ENCODE assay signal across 8 cellular contexts in genomic region chr6:17885079-17885478, GRCh38.
A peak's percentile ranks its signal among the peaks of the same experiment; 100 is the strongest.
DNase-seq lines count a peak whose midpoint lies in the region; ATAC-seq, FAIRE-seq and TF ChIP-seq lines count a peak whose summit lies in the region.

No MANE protein-coding gene starts in this region.

- no peaks in the 10 kb centered on the region for H3K27me3 ChIP-seq in BLaER1 treated with 17β-estradiol and CSF1 and Interleukin-3, amounts not matched to agents 10 nM and 100 nM
- H3K27me3 ChIP-seq in bronchial epithelial cell (ENCODE audit: control insufficient read depth, insufficient read depth, low read length) (no peaks in the 10 kb centered on the region), PC-9 (ENCODE audit: insufficient read depth, low read depth) (no peaks in the 10 kb centered on the region)

- H3K79me2 ChIP-seq in PC-9 (ENCODE audit: low read depth), result no peaks in the 10 kb centered on the region

- H3K36me3 ChIP-seq in BLaER1 treated with 17β-estradiol and CSF1 and Interleukin-3, amounts not matched to agents 10 nM and 100 nM, result peaks cover 0 to 29% (median 0%) of the 10 kb centered on the region in 11 experiments; a peak in 1 of 22 replicates
- H3K36me3 ChIP-seq in bronchial epithelial cell (ENCODE audit: control insufficient read depth, insufficient read depth, low read length) (peaks cover 1% of the 10 kb centered on the region), PC-9 (ENCODE audit: low read depth) (no peaks in the 10 kb centered on the region)

- POLR2A ChIA-PET in PC-9 (lab: Charles Lee; ENCODE audit: unreplicated experiment), result no interaction called here

- no peaks in the 10 kb centered on the region for H3K9me3 ChIP-seq in BLaER1 treated with 17β-estradiol and CSF1 and Interleukin-3, amounts not matched to agents 10 nM and 100 nM (replicated peaks in 1 of 11)
- no peaks in the 10 kb centered on the region for H3K9me3 ChIP-seq in PC-9 (ENCODE audit: insufficient read depth, low read depth)

- no peak for FAIRE-seq in bronchial epithelial cell (lab: Jason Lieb, UNC)

- H3K27ac ChIP-seq in BLaER1 treated with 17β-estradiol and CSF1 and Interleukin-3, amounts not matched to agents 10 nM and 100 nM, result peak overlapping the region; percentile 1 to 83 (median 72); a peak in 20 of 22 replicates
- no peak overlapping the region for H3K27ac ChIP-seq in PC-9

- ATAC-seq in GM19438 (IDR thresholded peaks at IDR 0.05; ENCODE audit: low read depth, unreplicated experiment), result peak; percentile 50
- peak; percentile 75 for ATAC-seq in HG03354 (IDR thresholded peaks at IDR 0.05; ENCODE audit: poor library complexity, severe bottlenecking, unreplicated experiment)

- CTCF ChIA-PET in PC-9 (lab: Charles Lee), result no interaction called here

- H3K4me1 ChIP-seq in BLaER1 treated with 17β-estradiol and CSF1 and Interleukin-3, amounts not matched to agents 10 nM and 100 nM, result peaks cover 57 to 75% (median 64%) of the 10 kb centered on the region in 10 experiments
- no peaks in the 10 kb centered on the region for H3K4me1 ChIP-seq in PC-9 (replicated peaks; ENCODE audit: insufficient read depth)

- peaks cover 0 to 24% (median 0%) of the 10 kb centered on the region in 11 experiments; a peak in 4 of 22 replicates for H4K20me1 ChIP-seq in BLaER1 treated with 17β-estradiol and CSF1 and Interleukin-3, amounts not matched to agents 10 nM and 100 nM
- H4K20me1 ChIP-seq in PC-9 (ENCODE audit: insufficient read depth), result no peaks in the 10 kb centered on the region

- H3K9me2 ChIP-seq in PC-9 (ENCODE audit: insufficient read depth), result no peaks in the 10 kb centered on the region

- TF ChIP-seq CTCF in bronchial epithelial cell (IDR thresholded peaks at IDR 0.05; ENCODE audit: insufficient read depth, low read length, severe bottlenecking) (no peak), PC-9 (conservative IDR thresholded peaks at IDR 0.05) (no peak)

- H3K9ac ChIP-seq in BLaER1 treated with 17β-estradiol and CSF1 and Interleukin-3, amounts not matched to agents 10 nM and 100 nM, result peak overlapping the region; percentile 35 to 72 (median 60); a peak in 21 of 22 replicates

- peak; percentile 43 for DNase-seq in bronchial epithelial cell (ENCODE audit: low read depth)
- DNase-seq in PC-9, result no peak
- no peak for DNase-seq in DMS153 (lab: John Stamatoyannopoulos, UW)
- DNase-seq in NCI-H1436 (lab: John Stamatoyannopoulos, UW), result no peak
- no peak for DNase-seq in NCI-H1930 (lab: John Stamatoyannopoulos, UW)

- intact Hi-C loops in PC-9 (cut with micrococcal nuclease; ENCODE audit: unreplicated experiment), result no loop called here

- H3F3A ChIP-seq in PC-9 (ENCODE audit: insufficient read depth, low read depth), result no peaks in the 10 kb centered on the region

- peak overlapping the region; percentile 65 to 94 (median 89) for H3K4me2 ChIP-seq in BLaER1 treated with 17β-estradiol and CSF1 and Interleukin-3, amounts not matched to agents 10 nM and 100 nM
- H3K4me2 ChIP-seq in PC-9, result no peak overlapping the region

- BruUV-seq in PC-9 (replicated peaks; lab: Mats Ljungman, UMichigan), result no TSS peak

- no peak overlapping the region for H2AFZ ChIP-seq in PC-9

- H3K4me3 ChIP-seq in BLaER1 treated with 17β-estradiol and CSF1 and Interleukin-3, amounts not matched to agents 10 nM and 100 nM, result peak overlapping the region in 9 of 10 experiments; percentile 19 to 55 (median 37); a peak in 11 of 20 replicates
- no peak overlapping the region for H3K4me3 ChIP-seq in bronchial epithelial cell (ENCODE audit: low read depth, low read length)
- no peak overlapping the region for H3K4me3 ChIP-seq in PC-9

Comparison
In these comparisons a context has a peak if more than half of its experiments do, and no peak if none do; other contexts are left out.
1. H3K4me3 ChIP-seq: peak in BLaER1 treated with 17β-estradiol and CSF1 and Interleukin-3, amounts not matched to agents 10 nM and 100 nM (9 of 10); none in bronchial epithelial cell (single experiment) and PC-9 (single experiment).